In genomic region chr4:123832173-123833026, GRCh38 we compare ENCODE assay signal across 9 cellular contexts.
DNase-seq lines count a peak whose midpoint lies in the region; ATAC-seq and TF ChIP-seq lines count a peak whose summit lies in the region.
"Had no signal": no experiment of that assay in that cellular context is flagged by ENCODE, and none has a peak within 500 bp of the region (broad histone marks: within the 10 kb centered on the region; RNA-seq: fewer than 3 reads in every experiment).

No MANE protein-coding gene starts in this region.

- POLR2A ChIA-PET in activated CD4-positive, alpha-beta memory T cell treated with anti-CD3 and anti-CD28 coated beads, Interleukin-2, amount 10 ng/mL, durations not matched to agents 7 days and 5 days (lab: Charles Lee): no interaction called here

- no peaks in the 10 kb centered on the region for H3K4me1 Mint-ChIP-seq in activated CD4-positive, alpha-beta memory T cell treated with anti-CD3 and anti-CD28 coated beads, Interleukin-2, amount 10 ng/mL, durations not matched to agents 7 days and 5 days
- H3K4me1 Mint-ChIP-seq: central memory CD8-positive, alpha-beta T cell had no signal

- DNase-seq in ELF-1 (ENCODE audit: low read depth, low spot score) (peak; percentile 12), head of caudate nucleus (peak in 33 of 42 donors; percentile 6 to 73 (median 34)), pulmonary artery endothelial cell (ENCODE audit: low read depth, low spot score) (peak; percentile 86), DMS153 (lab: John Stamatoyannopoulos, UW) (no peak), HuH-7.5 (ENCODE audit: low spot score) (no peak)
- DNase-seq in activated CD4-positive, alpha-beta memory T cell treated with anti-CD3 and anti-CD28 coated beads, Interleukin-2, amount 10 ng/mL, durations not matched to agents 7 days and 5 days: no peak

- CTCF ChIA-PET in activated CD4-positive, alpha-beta memory T cell treated with anti-CD3 and anti-CD28 coated beads, Interleukin-2, amount 10 ng/mL, durations not matched to agents 7 days and 5 days (lab: Charles Lee): no interaction called here

- H3K4me3 Mint-ChIP-seq in activated CD4-positive, alpha-beta memory T cell treated with anti-CD3 and anti-CD28 coated beads, Interleukin-2, amount 10 ng/mL, durations not matched to agents 7 days and 5 days: no peak overlapping the region
- H3K4me3 Mint-ChIP-seq: central memory CD8-positive, alpha-beta T cell had no signal

- intact Hi-C loops in head of caudate nucleus (cut with DNase I): no loop called here

- H3K27me3 Mint-ChIP-seq in activated CD4-positive, alpha-beta memory T cell treated with anti-CD3 and anti-CD28 coated beads, Interleukin-2, amount 10 ng/mL, durations not matched to agents 7 days and 5 days: no peaks in the 10 kb centered on the region
- H3K27me3 Mint-ChIP-seq: central memory CD8-positive, alpha-beta T cell had no signal

- no peak for ATAC-seq in HG03457 (IDR thresholded peaks at IDR 0.05; ENCODE audit: unreplicated experiment)

- no peaks in the 10 kb centered on the region for H3K9me3 Mint-ChIP-seq in activated CD4-positive, alpha-beta memory T cell treated with anti-CD3 and anti-CD28 coated beads, Interleukin-2, amount 10 ng/mL, durations not matched to agents 7 days and 5 days

- no peak overlapping the region for H3K27ac Mint-ChIP-seq in activated CD4-positive, alpha-beta memory T cell treated with anti-CD3 and anti-CD28 coated beads, Interleukin-2, amount 10 ng/mL, durations not matched to agents 7 days and 5 days

- no peak for TF ChIP-seq CTCF in WI38 (IDR thresholded peaks at IDR 0.05; ENCODE audit: low read depth, low read length)

- H3K4me3 ChIP-seq in WI38 (ENCODE audit: low read depth, low read length): peak overlapping the region; percentile 40

- no peaks in the 10 kb centered on the region for H3K36me3 Mint-ChIP-seq in activated CD4-positive, alpha-beta memory T cell treated with anti-CD3 and anti-CD28 coated beads, Interleukin-2, amount 10 ng/mL, durations not matched to agents 7 days and 5 days (ENCODE audit: low read depth)

Comparison
In these comparisons a context has a peak if more than half of its experiments do, and no peak if none do; other contexts are left out.
1. DNase-seq: peak in ELF-1 (single experiment), head of caudate nucleus (33 of 42) and pulmonary artery endothelial cell (single experiment); none in activated CD4-positive, alpha-beta memory T cell treated with anti-CD3 and anti-CD28 coated beads, Interleukin-2, amount 10 ng/mL, durations not matched to agents 7 days and 5 days (single experiment), DMS153 (single experiment) and HuH-7.5 (single experiment).